In genomic region chr11:3089236-3090061, GRCh38 we compare ENCODE assay signal across 16 cellular contexts.
"Had no signal": no experiment of that assay in that cellular context is flagged by ENCODE, and none has a peak within 500 bp of the region (broad histone marks: within the 10 kb centered on the region; RNA-seq: fewer than 3 reads in every experiment).

No MANE protein-coding gene starts in this region.

- DNase-seq: activated CD4-positive, alpha-beta memory T cell treated with anti-CD3 and anti-CD28 coated beads, Interleukin-2, amount 10 ng/mL, durations not matched to agents 7 days and 5 days; activated CD4-positive, alpha-beta T cell treated with anti-CD3 and anti-CD28 coated beads for 36 hours; activated naive CD4-positive, alpha-beta T cell treated with anti-CD3 and anti-CD28 coated beads for 36 hours; activated T-cell treated with anti-CD3 and anti-CD28 coated beads, Interleukin-2, amount 50 U/mL, for 1 hour; islet precursor cell; spleen; stimulated activated CD4-positive, alpha-beta T cell treated with anti-CD3 and anti-CD28 coated beads, Interleukin-1b, Interleukin-23, amount 100 ng/mL, for 48 hours; stimulated activated CD8-positive, alpha-beta memory T cell treated with anti-CD3 and anti-CD28 coated beads, Interleukin-4, amount 100 ng/mL, for 48 hours; stimulated activated naive CD4-positive, alpha-beta T cell; thyroid gland had no signal

- FAIRE-seq: pancreas had no signal

- ATAC-seq: activated CD4-positive, alpha-beta T cell treated with anti-CD3 and anti-CD28 coated beads for 36 hours; activated T-helper 17 cell treated with anti-CD3 and anti-CD28 coated beads, Interleukin-2, amount 50 U/mL, for 72 hours; body of pancreas; pancreas; WTC11 had no signal

- H3K4me3 ChIP-seq: body of pancreas, hepatocyte, pancreas, sigmoid colon, spleen, thyroid gland had no signal

- H3K9me3 ChIP-seq: body of pancreas, pancreas, sigmoid colon, spleen, thyroid gland had no signal

- H3K36me3 ChIP-seq: pancreas had no signal

- H2AFZ ChIP-seq: hepatocyte had no signal

- H3K4me1 ChIP-seq: body of pancreas, pancreas had no signal

- H3K4me2 ChIP-seq: hepatocyte had no signal

- H3K27ac ChIP-seq: body of pancreas, hepatocyte, pancreas, sigmoid colon, spleen, thyroid gland had no signal

- H3K27me3 ChIP-seq: body of pancreas, hepatocyte, pancreas, sigmoid colon, thyroid gland had no signal

- H3K79me2 ChIP-seq: hepatocyte had no signal
